1 cellular context compared by ENCODE assay signal in genomic region chr5:101418735-101419134, GRCh38.
TF ChIP-seq lines count a peak whose summit lies in the region.

No MANE protein-coding gene starts in this region.

TF ChIP-seq in WTC11, 78 proteins besides CTCF, POLR2A, EP300 and RAD21 (continued from another document):
- no peak for TF ChIP-seq FOXJ3 (CRISPR knock-in tag; IDR thresholded peaks at IDR 0.05; ENCODE audit: borderline replicate concordance)
- TF ChIP-seq GRHL2 (CRISPR knock-in tag; IDR thresholded peaks at IDR 0.05; ENCODE audit: insufficient replicate concordance, severe bottlenecking), result no peak
- no peak for TF ChIP-seq MLX (CRISPR knock-in tag; IDR thresholded peaks at IDR 0.05)
- TF ChIP-seq, protein P1, sequence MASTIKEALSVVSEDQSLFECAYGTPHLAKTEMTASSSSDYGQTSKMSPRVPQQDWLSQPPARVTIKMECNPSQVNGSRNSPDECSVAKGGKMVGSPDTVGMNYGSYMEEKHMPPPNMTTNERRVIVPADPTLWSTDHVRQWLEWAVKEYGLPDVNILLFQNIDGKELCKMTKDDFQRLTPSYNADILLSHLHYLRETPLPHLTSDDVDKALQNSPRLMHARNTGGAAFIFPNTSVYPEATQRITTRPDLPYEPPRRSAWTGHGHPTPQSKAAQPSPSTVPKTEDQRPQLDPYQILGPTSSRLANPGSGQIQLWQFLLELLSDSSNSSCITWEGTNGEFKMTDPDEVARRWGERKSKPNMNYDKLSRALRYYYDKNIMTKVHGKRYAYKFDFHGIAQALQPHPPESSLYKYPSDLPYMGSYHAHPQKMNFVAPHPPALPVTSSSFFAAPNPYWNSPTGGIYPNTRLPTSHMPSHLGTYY (CRISPR knock-in tag; IDR thresholded peaks at IDR 0.05), result no peak
- TF ChIP-seq NR3C1 (CRISPR knock-in tag; conservative IDR thresholded peaks at IDR 0.05; ENCODE audit: low read depth), result no peak
- no peak for TF ChIP-seq NFATC4 (CRISPR knock-in tag; IDR thresholded peaks at IDR 0.05)
- no peak for TF ChIP-seq ZNF425 (CRISPR knock-in tag; conservative IDR thresholded peaks at IDR 0.05)
- TF ChIP-seq TCF7 (CRISPR knock-in tag; IDR thresholded peaks at IDR 0.05; ENCODE audit: low read depth), result no peak
- TF ChIP-seq, protein P2, sequence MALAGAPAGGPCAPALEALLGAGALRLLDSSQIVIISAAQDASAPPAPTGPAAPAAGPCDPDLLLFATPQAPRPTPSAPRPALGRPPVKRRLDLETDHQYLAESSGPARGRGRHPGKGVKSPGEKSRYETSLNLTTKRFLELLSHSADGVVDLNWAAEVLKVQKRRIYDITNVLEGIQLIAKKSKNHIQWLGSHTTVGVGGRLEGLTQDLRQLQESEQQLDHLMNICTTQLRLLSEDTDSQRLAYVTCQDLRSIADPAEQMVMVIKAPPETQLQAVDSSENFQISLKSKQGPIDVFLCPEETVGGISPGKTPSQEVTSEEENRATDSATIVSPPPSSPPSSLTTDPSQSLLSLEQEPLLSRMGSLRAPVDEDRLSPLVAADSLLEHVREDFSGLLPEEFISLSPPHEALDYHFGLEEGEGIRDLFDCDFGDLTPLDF (CRISPR knock-in tag; IDR thresholded peaks at IDR 0.05), result no peak
- TF ChIP-seq ZNF512 (CRISPR knock-in tag; IDR thresholded peaks at IDR 0.05; ENCODE audit: borderline replicate concordance), result no peak
- no peak for TF ChIP-seq PRDM15 (CRISPR knock-in tag; IDR thresholded peaks at IDR 0.05)
- no peak for TF ChIP-seq STAT6 (CRISPR knock-in tag; conservative IDR thresholded peaks at IDR 0.05; ENCODE audit: low read depth)
- no peak for TF ChIP-seq ZNF317 (CRISPR knock-in tag; IDR thresholded peaks at IDR 0.05; ENCODE audit: borderline replicate concordance, low read depth)
- TF ChIP-seq KAT7 (CRISPR knock-in tag; IDR thresholded peaks at IDR 0.05; ENCODE audit: borderline replicate concordance), result no peak
